ENCODE assay signal across 1 cellular context in genomic region chr6:108489699-108490098, GRCh38.
TF ChIP-seq lines count a peak whose summit lies in the region.

No MANE protein-coding gene starts in this region.

TF ChIP-seq in HepG2, 621 proteins besides CTCF, POLR2A, EP300 and RAD21 (continued from another document):
- no peak for TF ChIP-seq ZBTB2 (CRISPR knock-in tag; IDR thresholded peaks at IDR 0.05; ENCODE audit: low read depth)
- TF ChIP-seq ATF7 (IDR thresholded peaks at IDR 0.05) = peak; percentile 76
- TF ChIP-seq ATF7 (CRISPR knock-in tag; IDR thresholded peaks at IDR 0.05) = no peak
- no peak for TF ChIP-seq ZNF296 (CRISPR knock-in tag; conservative IDR thresholded peaks at IDR 0.05)
- TF ChIP-seq ZBTB39 (CRISPR knock-in tag; IDR thresholded peaks at IDR 0.05) = no peak
- TF ChIP-seq SNRNP70 (IDR thresholded peaks at IDR 0.05; ENCODE audit: low read depth, low read length) = no peak
